Comparison of ENCODE assay signal across 15 cellular contexts in the genomic region with DNA sequence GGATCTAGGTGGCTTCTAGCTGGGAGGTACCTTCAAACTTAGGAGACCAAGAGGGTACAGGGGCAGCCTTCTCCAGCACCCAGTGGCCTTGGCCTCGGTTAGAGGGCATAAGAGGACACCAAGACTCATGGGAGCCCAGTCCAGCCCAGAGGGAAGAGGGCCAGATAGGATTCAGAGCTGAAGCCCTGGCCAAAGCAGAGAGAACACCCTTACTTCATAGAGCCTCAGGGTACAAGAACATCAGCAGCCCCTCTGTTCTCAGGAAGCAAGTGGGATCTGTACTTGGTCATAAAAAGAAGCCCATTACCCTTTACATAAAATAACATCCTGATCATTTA. TPM values are rescaled to one million over a fixed set of nuclear protein-coding genes. Genes with fewer than 3 reads are reported as not detected.
DNase-seq lines count a peak whose midpoint lies in the region; ATAC-seq and TF ChIP-seq lines count a peak whose summit lies in the region.
"Had no signal": no experiment of that assay in that cellular context is flagged by ENCODE, and none has a peak within 500 bp of the region (broad histone marks: within the 10 kb centered on the region; RNA-seq: fewer than 3 reads in every experiment).

No MANE protein-coding gene starts in this region.

- no peaks in the 10 kb centered on the region for H3K9me3 ChIP-seq in suprapubic skin
- H3K9me3 ChIP-seq: BLaER1 had no signal

- H3K4me1 Mint-ChIP-seq in activated T-helper 17 cell treated with anti-CD3 and anti-CD28 coated beads, Interleukin-2, amount 50 U/mL, for 72 hours, result peaks cover 12% of the 10 kb centered on the region

- no peak overlapping the region for H2BK120ac ChIP-seq in mesendoderm (ENCODE audit: low read depth, low read length)

- H4K5ac ChIP-seq in mesendoderm (ENCODE audit: low read length), result no peak overlapping the region

- H3K4me3 ChIP-seq in suprapubic skin, result no peak overlapping the region
- H3K4me3 ChIP-seq in mesendoderm (ENCODE audit: low read length), result no peak overlapping the region
- H3K4me3 ChIP-seq: BLaER1 had no signal

- H3K27me3 ChIP-seq in suprapubic skin, result no peaks in the 10 kb centered on the region
- no peaks in the 10 kb centered on the region for H3K27me3 ChIP-seq in mesendoderm (ENCODE audit: insufficient read depth, low read length, poor library complexity)
- H3K27me3 ChIP-seq: BLaER1 had no signal

- H3K9ac ChIP-seq in mesendoderm (ENCODE audit: low read length), result no peak overlapping the region
- H3K9ac ChIP-seq: BLaER1 had no signal

- H3K23ac ChIP-seq in mesendoderm (ENCODE audit: low read length), result no peak overlapping the region

- H3K18ac ChIP-seq in mesendoderm (ENCODE audit: low read length), result no peak overlapping the region

- H3K4ac ChIP-seq in mesendoderm (ENCODE audit: low read depth, low read length), result no peak overlapping the region

- no peaks in the 10 kb centered on the region for H3K36me3 Mint-ChIP-seq in activated T-helper 17 cell treated with anti-CD3 and anti-CD28 coated beads, Interleukin-2, amount 50 U/mL, for 72 hours (ENCODE audit: low read depth)

- no peak overlapping the region for H4K8ac ChIP-seq in mesendoderm (ENCODE audit: low read depth, low read length)

- no peaks in the 10 kb centered on the region for H3K79me1 ChIP-seq in mesendoderm (ENCODE audit: low read length)

- H3K79me2 ChIP-seq in mesendoderm (ENCODE audit: control insufficient read depth, insufficient read depth, low read length), result no peaks in the 10 kb centered on the region

- H3K27ac ChIP-seq in suprapubic skin (no peak overlapping the region), mesendoderm (ENCODE audit: low read depth, low read length) (no peak overlapping the region)
- H3K27ac ChIP-seq: BLaER1 had no signal

- no peak overlapping the region for H2BK5ac ChIP-seq in mesendoderm (ENCODE audit: low read length)

- H3K4me2 ChIP-seq in mesendoderm (ENCODE audit: low read length), result no peak overlapping the region
- H3K4me2 ChIP-seq: BLaER1 had no signal

- no peak for ATAC-seq in activated T-helper 17 cell treated with anti-CD3 and anti-CD28 coated beads, Interleukin-2, amount 50 U/mL, for 72 hours (replicated peaks)

- TF ChIP-seq CTCF in suprapubic skin (IDR thresholded peaks at IDR 0.05), result no peak

- no peaks in the 10 kb centered on the region for H3K27me3 Mint-ChIP-seq in activated T-helper 17 cell treated with anti-CD3 and anti-CD28 coated beads, Interleukin-2, amount 50 U/mL, for 72 hours
- H3K27me3 Mint-ChIP-seq: CD4-positive, alpha-beta memory T cell had no signal

- no peak overlapping the region for H3K4me3 Mint-ChIP-seq in activated T-helper 17 cell treated with anti-CD3 and anti-CD28 coated beads, Interleukin-2, amount 50 U/mL, for 72 hours
- H3K4me3 Mint-ChIP-seq: CD14-positive monocyte; CD4-positive, alpha-beta memory T cell had no signal

- DNase-seq in activated effector memory CD4-positive, alpha-beta T cell treated with anti-CD3 and anti-CD28 coated beads, Interleukin-2, amount 50 U/mL, for 16 hours, result peak; percentile 43
- DNase-seq in activated effector memory CD4-positive, alpha-beta T cell treated with Interleukin-2 at 50 U/mL for 16 hours, result no peak
- DNase-seq in mesenteric fat pad (ENCODE audit: low spot score), result peak; percentile 9
- DNase-seq in suprapubic skin (ENCODE audit: low spot score in 2 of 2), result peak; percentile 14 to 45
- no peak for DNase-seq in mesendoderm
- no peak for DNase-seq in HPDE6-E6E7 (ENCODE audit: extremely low spot score)
- DNase-seq: 8988T; CD4-positive, alpha-beta memory T cell; DMS153; DMS79; GDM1; GOT3 had no signal

- no peak for TF ChIP-seq EP300 in suprapubic skin (IDR thresholded peaks at IDR 0.05)

- no peak overlapping the region for H3K56ac ChIP-seq in mesendoderm (ENCODE audit: low read length)

- H3K27ac Mint-ChIP-seq in activated T-helper 17 cell treated with anti-CD3 and anti-CD28 coated beads, Interleukin-2, amount 50 U/mL, for 72 hours, result peak overlapping the region; percentile 5

- H3K4me1 ChIP-seq in suprapubic skin (no peaks in the 10 kb centered on the region), mesendoderm (ENCODE audit: control insufficient read depth, low read depth, low read length) (peaks cover 10% of the 10 kb centered on the region)
- H3K4me1 ChIP-seq: BLaER1 had no signal

- no peaks in the 10 kb centered on the region for H3K36me3 ChIP-seq in suprapubic skin
- H3K36me3 ChIP-seq in mesendoderm (ENCODE audit: control insufficient read depth, insufficient read depth, low read length), result no peaks in the 10 kb centered on the region

- H2AK5ac ChIP-seq in mesendoderm (ENCODE audit: low read length), result no peak overlapping the region

- WGBS in suprapubic skin, result 80% methylated on average over 1 of the region's 1 CpG
- WGBS in mesendoderm (ENCODE audit: extremely low coverage, insufficient coverage, low lambda C conversion rate), result no CpG with 5 or more reads among the region's 1 CpG

- no peaks in the 10 kb centered on the region for H3K9me3 Mint-ChIP-seq in activated T-helper 17 cell treated with anti-CD3 and anti-CD28 coated beads, Interleukin-2, amount 50 U/mL, for 72 hours
- H3K9me3 Mint-ChIP-seq: CD14-positive monocyte; CD4-positive, alpha-beta memory T cell had no signal

- H2BK15ac ChIP-seq in mesendoderm (replicated peaks; ENCODE audit: low read depth), result no peak overlapping the region

- TF ChIP-seq POLR2A in suprapubic skin (IDR thresholded peaks at IDR 0.05), result no peak

RNA-seq across cellular contexts. Expression of gene ASPRV1, which starts 45.0 kb away (rescaled TPM):
- 1 to 10 TPM in 1 of 2 donors, under 1 TPM in 1; 0.73 to 3.4 TPM for total RNA-seq in activated T-helper 17 cell treated with anti-CD3 and anti-CD28 coated beads, Interleukin-2, amount 50 U/mL, for 72 hours
- total RNA-seq in mesenteric fat pad (1.1 TPM), suprapubic skin (100 to 1,000 TPM in 3 of 4 donors, 10 to 100 TPM in 1; 45.3 to 805 (median 558) TPM)
- 0.32 TPM for polyA plus RNA-seq in mesendoderm (2013, experiment 1 of 2)
- polyA plus RNA-seq in mesendoderm (2013, experiment 2 of 2), result 0.29 TPM

Comparison
In these comparisons a context has a peak if more than half of its experiments do, and no peak if none do; other contexts are left out.
1. DNase-seq: peak in activated effector memory CD4-positive, alpha-beta T cell treated with anti-CD3 and anti-CD28 coated beads, Interleukin-2, amount 50 U/mL, for 16 hours (single experiment), mesenteric fat pad (single experiment) and suprapubic skin (2 of 2); none in activated effector memory CD4-positive, alpha-beta T cell treated with Interleukin-2 at 50 U/mL for 16 hours (single experiment), mesendoderm (single experiment) and HPDE6-E6E7 (single experiment).
2. RNA of gene ASPRV1, which starts 45.0 kb away (total RNA-seq): 45.3 to 805 TPM in suprapubic skin; 0.73 to 3.4 TPM in activated T-helper 17 cell treated with anti-CD3 and anti-CD28 coated beads, Interleukin-2, amount 50 U/mL, for 72 hours and 1.1 TPM in mesenteric fat pad (single experiment); every median in the first group is over 10 times any median in the second.